ENCODE assay signal across 9 cellular contexts in genomic region chr13:105139380-105140285, GRCh38.
A peak's percentile ranks its signal among the peaks of the same experiment; 100 is the strongest.
DNase-seq lines count a peak whose midpoint lies in the region; ATAC-seq, FAIRE-seq and TF ChIP-seq lines count a peak whose summit lies in the region.
"Had no signal": no experiment of that assay in that cellular context is flagged by ENCODE, and none has a peak within 500 bp of the region (broad histone marks: within the 10 kb centered on the region; RNA-seq: fewer than 3 reads in every experiment).

No MANE protein-coding gene starts in this region.

- H3K36me3 Mint-ChIP-seq in endodermal cell (ENCODE audit: low read depth): no peaks in the 10 kb centered on the region

- no peak for FAIRE-seq in urothelium cell line (lab: Jason Lieb, UNC)
- FAIRE-seq: A204.1 had no signal

- H3K27me3 ChIP-seq in endodermal cell (ENCODE audit: control insufficient read depth, insufficient read depth, low read length, poor library complexity, severe bottlenecking): no peaks in the 10 kb centered on the region

- no peak overlapping the region for H3K9ac ChIP-seq in endodermal cell (ENCODE audit: extremely low read depth, low read length, poor library complexity, severe bottlenecking)

- peaks cover 16% of the 10 kb centered on the region for H3K27me3 Mint-ChIP-seq in endodermal cell (ENCODE audit: insufficient read depth)

- peak; percentile 35 for TF ChIP-seq CTCF in endodermal cell (conservative IDR thresholded peaks at IDR 0.05)

- H3K9me3 ChIP-seq in endodermal cell (ENCODE audit: control insufficient read depth, low read length): no peaks in the 10 kb centered on the region

- intact Hi-C loops in posterior vena cava (cut with DNase I): no loop called here

- H3K9me3 Mint-ChIP-seq in endodermal cell: peaks cover under 1% of the 10 kb centered on the region

- H3K4me3 ChIP-seq in endodermal cell (ENCODE audit: low read length): no peak overlapping the region

- H3K36me3 ChIP-seq in endodermal cell (ENCODE audit: control insufficient read depth, insufficient read depth, low read length): no peaks in the 10 kb centered on the region

- H3K4me1 Mint-ChIP-seq in endodermal cell: peaks cover 28% of the 10 kb centered on the region

- H3K4me3 Mint-ChIP-seq in endodermal cell: peak overlapping the region; percentile 27

- no peak overlapping the region for H3K27ac ChIP-seq in endodermal cell (ENCODE audit: low read depth, low read length)

- WGBS in endodermal cell (ENCODE audit: insufficient coverage in 1 of 2, insufficient read length in 1 of 2), 2 experiments: 93 to 95% methylated on average over 20 of the region's 20 CpGs

- DNase-seq in NCI-H146 (lab: John Stamatoyannopoulos, UW): peak; percentile 37
- no peak for DNase-seq in NCI-H146 treated with DMSO at 0.1 percent for 48 hours (lab: John Stamatoyannopoulos, UW; ENCODE audit: unreplicated experiment)
- DNase-seq in NCI-H2196 (lab: John Stamatoyannopoulos, UW; ENCODE audit: unreplicated experiment): peak; percentile 14
- DNase-seq in activated CD4-positive, alpha-beta T cell treated with anti-CD3 and anti-CD28 coated beads, Interleukin-2, amount 50 U/mL, for 24 hours (ENCODE audit: low read depth in 1 of 2, low spot score in 1 of 2): peak; percentile 38 to 59
- peak; percentile 59 for DNase-seq in endodermal cell
- peak; percentile 73 for DNase-seq in posterior vena cava (ENCODE audit: low spot score)
- peak; percentile 55 for DNase-seq in urothelium cell line (ENCODE audit: low spot score)

- H3K4me1 ChIP-seq in endodermal cell (ENCODE audit: control insufficient read depth, insufficient read depth, low read length): peaks cover 11% of the 10 kb centered on the region

- ATAC-seq in HG02973 (IDR thresholded peaks at IDR 0.05; ENCODE audit: unreplicated experiment): peak; percentile 98

- H3K27ac Mint-ChIP-seq in endodermal cell: peak overlapping the region; percentile 29
